ENCODE assay signal across 29 cellular contexts in genomic region chr12:80698266-80698665, GRCh38. TPM values are rescaled to one million over a fixed set of nuclear protein-coding genes. Genes with fewer than 3 reads are reported as not detected.
"Had no signal": no experiment of that assay in that cellular context is flagged by ENCODE, and none has a peak within 500 bp of the region (broad histone marks: within the 10 kb centered on the region; RNA-seq: fewer than 3 reads in every experiment).

No MANE protein-coding gene starts in this region.

- H3K27me3 ChIP-seq: foreskin keratinocyte, hepatocyte, neutrophil, right atrium auricular region, spleen, stomach, transverse colon had no signal

- H3K27ac ChIP-seq: dorsolateral prefrontal cortex, foreskin keratinocyte, hepatocyte, neutrophil, right atrium auricular region, spleen, stomach, thoracic aorta, transverse colon had no signal

- ATAC-seq: foreskin keratinocyte; naive thymus-derived CD4-positive, alpha-beta T cell; stimulated activated naive B cell treated with anti-CD40 and anti-IgM and Interleukin-4, amounts not matched to agents 10 μg/mL and 1 μg/mL and 100 μg/mL, for 72 hours had no signal

- H3K4me1 ChIP-seq: spleen, transverse colon had no signal

- H3K9me3 ChIP-seq: neutrophil, right atrium auricular region, spleen, stomach, thoracic aorta, transverse colon had no signal

- H3K36me3 ChIP-seq: neutrophil, right atrium auricular region, spleen, stomach, thoracic aorta, transverse colon had no signal

- DNase-seq: central memory CD4-positive, alpha-beta T cell; cortex of kidney; dorsolateral prefrontal cortex; effector CD8-positive, alpha-beta T cell; foreskin keratinocyte; head of caudate nucleus; kidney glomerular epithelial cell; naive thymus-derived CD4-positive, alpha-beta T cell; posterior cingulate gyrus; spleen; stimulated activated CD4-positive, alpha-beta T cell treated with anti-CD3 and anti-CD28 coated beads, Interleukin-15, amount 100 ng/mL, for 24 hours; stimulated activated CD4-positive, alpha-beta T cell treated with anti-CD3 and anti-CD28 coated beads, Interleukin-1b, Interleukin-23, amount 100 ng/mL, for 48 hours; stimulated activated CD4-positive, alpha-beta T cell treated with anti-CD3 and anti-CD28 coated beads, Interleukin-4, amount 100 ng/mL, for 4 hours; stimulated activated naive B cell treated with anti-CD40 and anti-IgM and Interleukin-4, amounts not matched to agents 10 μg/mL and 1 μg/mL and 100 μg/mL, for 72 hours; stomach; substantia nigra; transverse colon had no signal

- H3K79me2 ChIP-seq: hepatocyte had no signal

- FAIRE-seq: bronchial epithelial cell, islet of Langerhans had no signal

- H3K4me3 ChIP-seq: dorsolateral prefrontal cortex, hepatocyte, right atrium auricular region, spleen, stomach, thoracic aorta, transverse colon had no signal

RNA-seq across cellular contexts. Expression of gene MYF6, which starts 9.2 kb away (rescaled TPM):
- total RNA-seq: bronchial epithelial cell; foreskin keratinocyte; naive thymus-derived CD4-positive, alpha-beta T cell; osteocyte; spleen; stomach; thoracic aorta; ureter had no signal
- polyA plus RNA-seq: esophagus; foreskin keratinocyte; hepatocyte; naive thymus-derived CD4-positive, alpha-beta T cell; neural cell had no signal

RNA-seq across cellular contexts. Expression of gene MYF5, which starts 18.4 kb away (rescaled TPM):
- total RNA-seq: bronchial epithelial cell; dorsolateral prefrontal cortex; foreskin keratinocyte; hepatocyte; lower leg skin; mesothelial cell of epicardium; naive thymus-derived CD4-positive, alpha-beta T cell; osteocyte; right atrium auricular region; spleen; stomach; thoracic aorta; transverse colon; ureter had no signal
- polyA plus RNA-seq: esophagus; foreskin keratinocyte; hepatocyte; naive thymus-derived CD4-positive, alpha-beta T cell; neural cell; spleen; stomach had no signal
